ENCODE assay signal across 1 cellular context in the genomic region with DNA sequence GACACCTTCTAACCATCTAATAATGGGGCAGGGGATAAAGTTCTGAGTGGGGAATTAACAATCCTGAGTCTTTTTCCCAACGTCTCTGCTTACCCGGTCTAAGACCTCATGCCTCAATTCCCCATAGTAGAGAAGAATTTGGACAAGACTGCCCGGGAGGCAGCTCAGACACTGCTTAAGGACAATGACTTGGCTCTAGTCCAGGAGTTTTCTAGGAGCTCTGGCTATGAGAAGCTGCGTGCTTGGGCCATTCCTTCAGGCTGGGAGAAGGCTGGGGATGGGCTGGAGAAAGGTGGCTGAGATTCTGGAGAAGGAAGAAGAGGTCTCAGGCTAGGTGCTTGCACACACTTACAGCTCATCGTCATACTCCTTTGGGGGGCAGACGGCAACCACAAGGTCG.
TF ChIP-seq lines count a peak whose summit lies in the region.

No MANE protein-coding gene starts in this region.

TF ChIP-seq in endothelial cell of umbilical vein, 7 proteins besides CTCF, POLR2A, EP300 and RAD21:
- TF ChIP-seq POLR2AphosphoS5 (IDR thresholded peaks at IDR 0.05; ENCODE audit: insufficient read depth, low read depth, low read length), result no peak
- TF ChIP-seq, protein P1, sequence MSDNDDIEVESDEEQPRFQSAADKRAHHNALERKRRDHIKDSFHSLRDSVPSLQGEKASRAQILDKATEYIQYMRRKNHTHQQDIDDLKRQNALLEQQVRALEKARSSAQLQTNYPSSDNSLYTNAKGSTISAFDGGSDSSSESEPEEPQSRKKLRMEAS (IDR thresholded peaks at IDR 0.05; ENCODE audit: insufficient read depth, insufficient read length), result no peak
- no peak for TF ChIP-seq MYC (IDR thresholded peaks at IDR 0.05; ENCODE audit: low read depth, low read length)
- TF ChIP-seq GATA2 (IDR thresholded peaks at IDR 0.05; ENCODE audit: insufficient read depth, insufficient read length, low read depth, low read length), result no peak
- TF ChIP-seq FOS (IDR thresholded peaks at IDR 0.05; ENCODE audit: borderline replicate concordance, insufficient read depth, low read length), result no peak
- TF ChIP-seq JUN (IDR thresholded peaks at IDR 0.05; ENCODE audit: borderline replicate concordance, insufficient read depth, insufficient read length, low read depth), result no peak
- no peak for TF ChIP-seq EZH2 (IDR thresholded peaks at IDR 0.05; ENCODE audit: borderline replicate concordance, low read depth, low read length, severe bottlenecking)
